13 cellular contexts compared by ENCODE assay signal in genomic region chr3:16303037-16303436, GRCh38. TPM values are rescaled to one million over a fixed set of nuclear protein-coding genes. Genes with fewer than 3 reads are reported as not detected.
DNase-seq lines count a peak whose midpoint lies in the region; ATAC-seq and TF ChIP-seq lines count a peak whose summit lies in the region.
"Had no signal": no experiment of that assay in that cellular context is flagged by ENCODE, and none has a peak within 500 bp of the region (broad histone marks: within the 10 kb centered on the region; RNA-seq: fewer than 3 reads in every experiment).

No MANE protein-coding gene starts in this region.

- ATAC-seq in stimulated activated naive B cell treated with anti-CD40 and anti-IgM and Interleukin-4, amounts not matched to agents 10 μg/mL and 1 μg/mL and 100 μg/mL, for 72 hours (replicated peaks): no peak
- no peak for ATAC-seq in GM21723 (IDR thresholded peaks at IDR 0.05; ENCODE audit: unreplicated experiment)
- ATAC-seq: body of pancreas had no signal

- DNase-seq in activated T-cell treated with anti-CD3 and anti-CD28 coated beads, Interleukin-2, amount 50 U/mL, for 24 hours: no peak
- DNase-seq in activated T-cell treated with anti-CD3 and anti-CD28 coated beads, Interleukin-2, amount 50 U/mL, for 1 hour: no peak
- DNase-seq in MV-4-11 (lab: John Stamatoyannopoulos, UW) (peak; percentile 60), astrocyte of the hippocampus (ENCODE audit: low read depth, low spot score) (peak; percentile 23), colonic mucosa (no peak), AML-193 (lab: John Stamatoyannopoulos, UW) (no peak)
- no peak for DNase-seq in stimulated activated naive B cell treated with anti-CD40 and anti-IgM and Interleukin-4, amounts not matched to agents 10 μg/mL and 1 μg/mL and 100 μg/mL, for 72 hours
- DNase-seq: body of pancreas, NCI-H2171, nucleus accumbens, stomach had no signal

- H3K9me3 ChIP-seq in colonic mucosa: no peaks in the 10 kb centered on the region
- H3K9me3 ChIP-seq: body of pancreas, stomach had no signal

- H3K36me3 Mint-ChIP-seq in activated T-cell treated with anti-CD3 and anti-CD28 coated beads, Interleukin-2, amount 50 U/mL, for 24 hours (ENCODE audit: low read depth): peaks cover 89% of the 10 kb centered on the region
- H3K36me3 Mint-ChIP-seq in stimulated activated naive B cell treated with anti-CD40 and anti-IgM and Interleukin-4, amounts not matched to agents 10 μg/mL and 1 μg/mL and 100 μg/mL, for 72 hours: peaks cover 36 to 73% of the 10 kb centered on the region in 2 donors

- TF ChIP-seq CTCF in colonic mucosa (IDR thresholded peaks at IDR 0.05): no peak

- H3K4me3 ChIP-seq in colonic mucosa: no peak overlapping the region
- H3K4me3 ChIP-seq: body of pancreas, stomach had no signal

- no peaks in the 10 kb centered on the region for H3K27me3 Mint-ChIP-seq in activated T-cell treated with anti-CD3 and anti-CD28 coated beads, Interleukin-2, amount 50 U/mL, for 24 hours
- H3K27me3 Mint-ChIP-seq in stimulated activated naive B cell treated with anti-CD40 and anti-IgM and Interleukin-4, amounts not matched to agents 10 μg/mL and 1 μg/mL and 100 μg/mL, for 72 hours: no peaks in the 10 kb centered on the region
- H3K27me3 Mint-ChIP-seq: memory B cell had no signal

- peak overlapping the region; percentile 1 for H3K4me3 Mint-ChIP-seq in activated T-cell treated with anti-CD3 and anti-CD28 coated beads, Interleukin-2, amount 50 U/mL, for 24 hours
- peak overlapping the region in 1 of 2 donors; percentile 27 for H3K4me3 Mint-ChIP-seq in stimulated activated naive B cell treated with anti-CD40 and anti-IgM and Interleukin-4, amounts not matched to agents 10 μg/mL and 1 μg/mL and 100 μg/mL, for 72 hours
- H3K4me3 Mint-ChIP-seq: memory B cell had no signal

- intact Hi-C loops in colonic mucosa (cut with DNase I): no loop called here

- H3K27me3 ChIP-seq in colonic mucosa: no peaks in the 10 kb centered on the region
- H3K27me3 ChIP-seq: body of pancreas, stomach had no signal

- peak overlapping the region; percentile 94 for H3K27ac Mint-ChIP-seq in activated T-cell treated with anti-CD3 and anti-CD28 coated beads, Interleukin-2, amount 50 U/mL, for 24 hours
- H3K27ac Mint-ChIP-seq in stimulated activated naive B cell treated with anti-CD40 and anti-IgM and Interleukin-4, amounts not matched to agents 10 μg/mL and 1 μg/mL and 100 μg/mL, for 72 hours: peak overlapping the region; percentile 59
- H3K27ac Mint-ChIP-seq: memory B cell had no signal

- H3K9me3 Mint-ChIP-seq in activated T-cell treated with anti-CD3 and anti-CD28 coated beads, Interleukin-2, amount 50 U/mL, for 24 hours: no peaks in the 10 kb centered on the region
- no peaks in the 10 kb centered on the region for H3K9me3 Mint-ChIP-seq in stimulated activated naive B cell treated with anti-CD40 and anti-IgM and Interleukin-4, amounts not matched to agents 10 μg/mL and 1 μg/mL and 100 μg/mL, for 72 hours
- H3K9me3 Mint-ChIP-seq: memory B cell had no signal

- H3K9ac ChIP-seq in colonic mucosa (ENCODE audit: low read depth in 2 of 2, low read length in 2 of 2): no peak overlapping the region

- H3K36me3 ChIP-seq in colonic mucosa: no peaks in the 10 kb centered on the region

- H3K4me1 Mint-ChIP-seq in activated T-cell treated with anti-CD3 and anti-CD28 coated beads, Interleukin-2, amount 50 U/mL, for 24 hours (ENCODE audit: low read depth): peaks cover 97% of the 10 kb centered on the region
- H3K4me1 Mint-ChIP-seq in stimulated activated naive B cell treated with anti-CD40 and anti-IgM and Interleukin-4, amounts not matched to agents 10 μg/mL and 1 μg/mL and 100 μg/mL, for 72 hours: peaks cover 47 to 56% of the 10 kb centered on the region in 2 donors

- no peaks in the 10 kb centered on the region for H3K4me1 ChIP-seq in colonic mucosa
- H3K4me1 ChIP-seq: body of pancreas had no signal

- no peak overlapping the region for H3K27ac ChIP-seq in colonic mucosa
- H3K27ac ChIP-seq: body of pancreas, stomach had no signal

RNA-seq across cellular contexts. Expression of gene OXNAD1, which starts 38.0 kb away (rescaled TPM):
- total RNA-seq in colonic mucosa: 10 to 100 TPM; 23.4 to 26.2 TPM

RNA-seq across cellular contexts. Expression of gene DPH3, which starts 38.3 kb away (rescaled TPM):
- total RNA-seq in colonic mucosa: 10 to 100 TPM; 15.4 to 23.4 TPM

Comparison
In these comparisons a context has a peak if more than half of its experiments do, and no peak if none do; other contexts are left out.
1. DNase-seq: peak in MV-4-11 (single experiment) and astrocyte of the hippocampus (single experiment); none in activated T-cell treated with anti-CD3 and anti-CD28 coated beads, Interleukin-2, amount 50 U/mL, for 24 hours (single experiment), activated T-cell treated with anti-CD3 and anti-CD28 coated beads, Interleukin-2, amount 50 U/mL, for 1 hour (single experiment), stimulated activated naive B cell treated with anti-CD40 and anti-IgM and Interleukin-4, amounts not matched to agents 10 μg/mL and 1 μg/mL and 100 μg/mL, for 72 hours (single experiment), colonic mucosa (single experiment) and AML-193 (0 of 2).